Comparison of ENCODE assay signal across 23 cellular contexts in the genomic region with DNA sequence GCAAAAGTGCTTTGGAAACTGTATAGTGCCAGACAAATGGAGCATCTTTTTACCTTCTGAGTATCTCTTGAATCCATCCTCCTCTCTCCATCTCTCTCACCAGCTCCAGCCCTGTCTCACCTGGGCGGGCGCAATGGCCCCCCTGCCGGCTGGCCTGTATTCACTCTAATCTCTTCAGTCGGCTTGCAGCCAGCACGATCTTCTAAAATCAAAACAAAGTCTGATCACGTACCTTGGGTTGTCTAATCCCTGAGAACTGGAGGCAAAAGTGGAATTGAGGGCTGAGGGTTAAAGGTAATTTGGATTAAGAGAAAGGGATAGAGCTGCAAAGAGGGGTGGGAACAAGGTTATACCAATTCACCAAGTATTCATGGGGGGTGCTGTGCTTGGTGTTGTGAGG.
"Had no signal": no experiment of that assay in that cellular context is flagged by ENCODE, and none has a peak within 500 bp of the region (broad histone marks: within the 10 kb centered on the region; RNA-seq: fewer than 3 reads in every experiment).

No MANE protein-coding gene starts in this region.

- H3K27ac Mint-ChIP-seq: activated CD8-positive, alpha-beta T cell treated with anti-CD3 and anti-CD28 coated beads for 36 hours; activated naive CD8-positive, alpha-beta T cell treated with anti-CD3 and anti-CD28 coated beads for 36 hours; natural killer cell had no signal

- H3K36me3 ChIP-seq: esophagus squamous epithelium, left ventricle myocardium inferior, transverse colon had no signal

- H3K36me3 Mint-ChIP-seq: activated naive CD8-positive, alpha-beta T cell treated with anti-CD3 and anti-CD28 coated beads for 36 hours; natural killer cell had no signal

- H3K4me1 Mint-ChIP-seq: activated naive CD8-positive, alpha-beta T cell treated with anti-CD3 and anti-CD28 coated beads for 36 hours; natural killer cell had no signal

- H3K27ac ChIP-seq: body of pancreas, coronary artery, esophagus squamous epithelium, left ventricle myocardium inferior, skin epidermis, transverse colon had no signal

- H3K9me3 Mint-ChIP-seq: activated CD8-positive, alpha-beta T cell treated with anti-CD3 and anti-CD28 coated beads for 36 hours; activated naive CD8-positive, alpha-beta T cell treated with anti-CD3 and anti-CD28 coated beads for 36 hours; natural killer cell had no signal

- DNase-seq: activated CD4-positive, alpha-beta T cell treated with anti-CD3 and anti-CD28 coated beads for 4 hours; activated CD8-positive, alpha-beta memory T cell treated with anti-CD3 and anti-CD28 coated beads, Interleukin-2, amount 50 U/mL, for 48 hours; activated CD8-positive, alpha-beta T cell treated with anti-CD3 and anti-CD28 coated beads for 36 hours; activated naive CD8-positive, alpha-beta T cell treated with anti-CD3 and anti-CD28 coated beads for 36 hours; amygdala; body of pancreas; central memory CD4-positive, alpha-beta T cell; effector CD4-positive, alpha-beta T cell; esophagus squamous epithelium; hippocampal formation; kidney; left ventricle myocardium inferior; mesenchymal stem cell; natural killer cell; nucleus accumbens; right cardiac atrium; stimulated activated CD4-positive, alpha-beta T cell treated with anti-CD3 and anti-CD28 coated beads, Interleukin-15, amount 100 ng/mL, for 24 hours; stimulated activated CD4-positive, alpha-beta T cell treated with anti-CD3 and anti-CD28 coated beads, Interleukin-4, amount 100 ng/mL, for 1 hour; stimulated activated naive CD4-positive, alpha-beta T cell; substantia nigra; transverse colon had no signal

- H3K27me3 ChIP-seq: body of pancreas had no signal

- H3K9me3 ChIP-seq: body of pancreas, esophagus squamous epithelium, left ventricle myocardium inferior, transverse colon had no signal

- H3K27me3 Mint-ChIP-seq: activated naive CD8-positive, alpha-beta T cell treated with anti-CD3 and anti-CD28 coated beads for 36 hours had no signal

- H3K4me3 Mint-ChIP-seq: activated CD8-positive, alpha-beta T cell treated with anti-CD3 and anti-CD28 coated beads for 36 hours; activated naive CD8-positive, alpha-beta T cell treated with anti-CD3 and anti-CD28 coated beads for 36 hours; natural killer cell had no signal

- ATAC-seq: activated CD8-positive, alpha-beta T cell treated with anti-CD3 and anti-CD28 coated beads for 36 hours; body of pancreas; natural killer cell; right cardiac atrium had no signal

- H3K4me3 ChIP-seq: body of pancreas, coronary artery, esophagus squamous epithelium, left ventricle myocardium inferior, skin epidermis, transverse colon had no signal
